In the genomic region with DNA sequence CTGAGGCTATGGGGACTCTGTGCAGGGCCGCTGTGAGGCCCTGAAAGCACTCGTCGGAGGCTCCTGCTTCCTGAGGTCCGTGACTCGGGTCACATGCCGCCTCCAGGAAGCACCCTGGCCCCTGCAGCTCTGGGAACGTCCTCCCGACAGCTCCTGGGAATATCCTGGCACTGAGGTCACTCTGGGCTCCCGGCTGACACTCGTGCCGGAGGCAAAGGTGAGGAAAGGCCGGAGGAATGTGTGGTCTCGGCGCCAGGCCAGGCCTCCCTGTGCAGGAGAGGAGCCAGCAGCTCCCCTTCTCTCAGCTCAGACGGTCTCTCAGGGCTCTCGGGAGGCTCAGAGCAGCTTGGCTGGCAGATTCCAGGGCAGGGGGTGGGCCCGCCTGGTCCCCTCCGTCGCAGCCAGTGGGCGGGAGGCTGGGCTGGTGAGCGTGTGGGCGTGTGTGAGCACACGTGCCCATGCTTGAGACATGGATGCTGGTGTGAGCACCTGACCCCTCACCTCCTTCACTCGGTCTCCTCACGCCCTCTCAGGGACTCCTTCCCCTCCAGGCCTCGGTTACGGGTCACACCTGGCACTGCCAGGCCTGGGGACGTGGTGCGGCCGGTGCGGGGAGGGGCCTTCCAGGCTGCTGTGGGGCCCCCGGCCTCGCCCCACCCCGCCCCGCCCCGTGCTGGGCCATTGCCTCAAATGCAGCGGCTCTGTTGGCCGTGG, we compare ENCODE assay signal across 1 cellular context.
TF ChIP-seq lines count a peak whose summit lies in the region.

No MANE protein-coding gene starts in this region.

TF ChIP-seq in HepG2, 621 proteins besides CTCF, POLR2A, EP300 and RAD21 (continued from another document and continues in another):
- TF ChIP-seq, protein P1, sequence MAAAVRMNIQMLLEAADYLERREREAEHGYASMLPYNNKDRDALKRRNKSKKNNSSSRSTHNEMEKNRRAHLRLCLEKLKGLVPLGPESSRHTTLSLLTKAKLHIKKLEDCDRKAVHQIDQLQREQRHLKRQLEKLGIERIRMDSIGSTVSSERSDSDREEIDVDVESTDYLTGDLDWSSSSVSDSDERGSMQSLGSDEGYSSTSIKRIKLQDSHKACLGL (CRISPR knock-in tag; IDR thresholded peaks at IDR 0.05): peak; percentile 71; the same call in 1 of the 2 replicates
- TF ChIP-seq ZIK1 (CRISPR knock-in tag; IDR thresholded peaks at IDR 0.05; ENCODE audit: borderline replicate concordance, low read depth) (no peak), FOSL2 (CRISPR knock-in tag; IDR thresholded peaks at IDR 0.05) (peak; percentile 37), HES4 (CRISPR knock-in tag; IDR thresholded peaks at IDR 0.05; ENCODE audit: borderline replicate concordance) (peak; percentile 41; the same call in 1 of the 2 replicates), MAFK (conservative IDR thresholded peaks at IDR 0.05 in 1 of 2, IDR thresholded peaks at IDR 0.05 in 1 of 2; ENCODE audit: low read length in 2 of 2) (no peak), RORA (CRISPR knock-in tag; IDR thresholded peaks at IDR 0.05) (no peak), MIER2 (CRISPR knock-in tag; IDR thresholded peaks at IDR 0.05) (no peak), TGIF2 (CRISPR knock-in tag; IDR thresholded peaks at IDR 0.05) (no peak; the same call in 1 of the 2 replicates), ZBTB38 (CRISPR knock-in tag; IDR thresholded peaks at IDR 0.05) (peak; percentile 86; the same call in 1 of the 2 replicates), KAT8 (CRISPR knock-in tag; IDR thresholded peaks at IDR 0.05) (peak; percentile 33; the same call in 1 of the 2 replicates), ZNF761 (CRISPR knock-in tag; conservative IDR thresholded peaks at IDR 0.05) (0 out of 2 replicates have a peak, but pooled peaks have one; percentile 52), ZMYM2 (CRISPR knock-in tag; IDR thresholded peaks at IDR 0.05) (peak; percentile 62; the same call in 1 of the 2 replicates), NPAS2 (CRISPR knock-in tag; IDR thresholded peaks at IDR 0.05; ENCODE audit: borderline replicate concordance) (no peak), HCFC1 (IDR thresholded peaks at IDR 0.05; ENCODE audit: low read depth, low read length) (no peak), HNRNPL (IDR thresholded peaks at IDR 0.05; ENCODE audit: low read depth, low read length) (peak; percentile 77; the same call in 1 of the 2 replicates), RBAK (CRISPR knock-in tag; IDR thresholded peaks at IDR 0.05) (no peak), THAP11 (CRISPR knock-in tag; IDR thresholded peaks at IDR 0.05) (0 out of 2 replicates have a peak, but pooled peaks have one; percentile 15), HNF4A (CRISPR knock-in tag; IDR thresholded peaks at IDR 0.05) (no peak), ZNF30 (CRISPR knock-in tag; IDR thresholded peaks at IDR 0.05) (no peak), NONO (IDR thresholded peaks at IDR 0.05) (no peak), NONO (CRISPR knock-in tag; conservative IDR thresholded peaks at IDR 0.05) (peak; percentile 72), DMAP1 (CRISPR knock-in tag; IDR thresholded peaks at IDR 0.05) (peak; percentile 60; the same call in 1 of the 2 replicates), ATM (IDR thresholded peaks at IDR 0.05; ENCODE audit: borderline replicate concordance) (no peak), FOXK2 (IDR thresholded peaks at IDR 0.05) (no peak), PCBP1 (IDR thresholded peaks at IDR 0.05; ENCODE audit: borderline replicate concordance, low read depth, low read length) (no peak), NCOA1 (CRISPR knock-in tag; IDR thresholded peaks at IDR 0.05) (peak; percentile 26; the same call in 1 of the 2 replicates), ZNF891 (CRISPR knock-in tag; IDR thresholded peaks at IDR 0.05) (peak; percentile 76), ZNF432 (CRISPR knock-in tag; IDR thresholded peaks at IDR 0.05; ENCODE audit: borderline replicate concordance) (no peak), NBN (conservative IDR thresholded peaks at IDR 0.05) (no peak), ZNF737 (CRISPR knock-in tag; IDR thresholded peaks at IDR 0.05; ENCODE audit: borderline replicate concordance) (no peak), ZNF446 (CRISPR knock-in tag; IDR thresholded peaks at IDR 0.05) (0 out of 2 replicates have a peak, but pooled peaks have one; percentile 22), HOXA7 (CRISPR knock-in tag; IDR thresholded peaks at IDR 0.05) (no peak), TP53 (CRISPR knock-in tag; conservative IDR thresholded peaks at IDR 0.05) (no peak)
- TF ChIP-seq, protein P2, sequence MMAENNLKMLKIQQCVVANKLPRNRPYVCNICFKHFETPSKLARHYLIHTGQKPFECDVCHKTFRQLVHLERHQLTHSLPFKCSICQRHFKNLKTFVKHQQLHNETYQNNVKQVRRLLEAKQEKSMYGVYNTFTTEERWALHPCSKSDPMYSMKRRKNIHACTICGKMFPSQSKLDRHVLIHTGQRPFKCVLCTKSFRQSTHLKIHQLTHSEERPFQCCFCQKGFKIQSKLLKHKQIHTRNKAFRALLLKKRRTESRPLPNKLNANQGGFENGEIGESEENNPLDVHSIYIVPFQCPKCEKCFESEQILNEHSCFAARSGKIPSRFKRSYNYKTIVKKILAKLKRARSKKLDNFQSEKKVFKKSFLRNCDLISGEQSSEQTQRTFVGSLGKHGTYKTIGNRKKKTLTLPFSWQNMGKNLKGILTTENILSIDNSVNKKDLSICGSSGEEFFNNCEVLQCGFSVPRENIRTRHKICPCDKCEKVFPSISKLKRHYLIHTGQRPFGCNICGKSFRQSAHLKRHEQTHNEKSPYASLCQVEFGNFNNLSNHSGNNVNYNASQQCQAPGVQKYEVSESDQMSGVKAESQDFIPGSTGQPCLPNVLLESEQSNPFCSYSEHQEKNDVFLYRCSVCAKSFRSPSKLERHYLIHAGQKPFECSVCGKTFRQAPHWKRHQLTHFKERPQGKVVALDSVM (CRISPR knock-in tag; IDR thresholded peaks at IDR 0.05): peak; percentile 86
- TF ChIP-seq, protein P3, sequence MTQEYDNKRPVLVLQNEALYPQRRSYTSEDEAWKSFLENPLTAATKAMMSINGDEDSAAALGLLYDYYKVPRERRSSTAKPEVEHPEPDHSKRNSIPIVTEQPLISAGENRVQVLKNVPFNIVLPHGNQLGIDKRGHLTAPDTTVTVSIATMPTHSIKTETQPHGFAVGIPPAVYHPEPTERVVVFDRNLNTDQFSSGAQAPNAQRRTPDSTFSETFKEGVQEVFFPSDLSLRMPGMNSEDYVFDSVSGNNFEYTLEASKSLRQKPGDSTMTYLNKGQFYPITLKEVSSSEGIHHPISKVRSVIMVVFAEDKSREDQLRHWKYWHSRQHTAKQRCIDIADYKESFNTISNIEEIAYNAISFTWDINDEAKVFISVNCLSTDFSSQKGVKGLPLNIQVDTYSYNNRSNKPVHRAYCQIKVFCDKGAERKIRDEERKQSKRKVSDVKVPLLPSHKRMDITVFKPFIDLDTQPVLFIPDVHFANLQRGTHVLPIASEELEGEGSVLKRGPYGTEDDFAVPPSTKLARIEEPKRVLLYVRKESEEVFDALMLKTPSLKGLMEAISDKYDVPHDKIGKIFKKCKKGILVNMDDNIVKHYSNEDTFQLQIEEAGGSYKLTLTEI (CRISPR knock-in tag; conservative IDR thresholded peaks at IDR 0.05): no peak
- TF ChIP-seq, protein P4, sequence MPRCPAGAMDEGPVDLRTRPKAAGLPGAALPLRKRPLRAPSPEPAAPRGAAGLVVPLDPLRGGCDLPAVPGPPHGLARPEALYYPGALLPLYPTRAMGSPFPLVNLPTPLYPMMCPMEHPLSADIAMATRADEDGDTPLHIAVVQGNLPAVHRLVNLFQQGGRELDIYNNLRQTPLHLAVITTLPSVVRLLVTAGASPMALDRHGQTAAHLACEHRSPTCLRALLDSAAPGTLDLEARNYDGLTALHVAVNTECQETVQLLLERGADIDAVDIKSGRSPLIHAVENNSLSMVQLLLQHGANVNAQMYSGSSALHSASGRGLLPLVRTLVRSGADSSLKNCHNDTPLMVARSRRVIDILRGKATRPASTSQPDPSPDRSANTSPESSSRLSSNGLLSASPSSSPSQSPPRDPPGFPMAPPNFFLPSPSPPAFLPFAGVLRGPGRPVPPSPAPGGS (CRISPR knock-in tag; IDR thresholded peaks at IDR 0.05): 0 out of 2 replicates have a peak, but pooled peaks have one; percentile 62
- TF ChIP-seq, protein P5, sequence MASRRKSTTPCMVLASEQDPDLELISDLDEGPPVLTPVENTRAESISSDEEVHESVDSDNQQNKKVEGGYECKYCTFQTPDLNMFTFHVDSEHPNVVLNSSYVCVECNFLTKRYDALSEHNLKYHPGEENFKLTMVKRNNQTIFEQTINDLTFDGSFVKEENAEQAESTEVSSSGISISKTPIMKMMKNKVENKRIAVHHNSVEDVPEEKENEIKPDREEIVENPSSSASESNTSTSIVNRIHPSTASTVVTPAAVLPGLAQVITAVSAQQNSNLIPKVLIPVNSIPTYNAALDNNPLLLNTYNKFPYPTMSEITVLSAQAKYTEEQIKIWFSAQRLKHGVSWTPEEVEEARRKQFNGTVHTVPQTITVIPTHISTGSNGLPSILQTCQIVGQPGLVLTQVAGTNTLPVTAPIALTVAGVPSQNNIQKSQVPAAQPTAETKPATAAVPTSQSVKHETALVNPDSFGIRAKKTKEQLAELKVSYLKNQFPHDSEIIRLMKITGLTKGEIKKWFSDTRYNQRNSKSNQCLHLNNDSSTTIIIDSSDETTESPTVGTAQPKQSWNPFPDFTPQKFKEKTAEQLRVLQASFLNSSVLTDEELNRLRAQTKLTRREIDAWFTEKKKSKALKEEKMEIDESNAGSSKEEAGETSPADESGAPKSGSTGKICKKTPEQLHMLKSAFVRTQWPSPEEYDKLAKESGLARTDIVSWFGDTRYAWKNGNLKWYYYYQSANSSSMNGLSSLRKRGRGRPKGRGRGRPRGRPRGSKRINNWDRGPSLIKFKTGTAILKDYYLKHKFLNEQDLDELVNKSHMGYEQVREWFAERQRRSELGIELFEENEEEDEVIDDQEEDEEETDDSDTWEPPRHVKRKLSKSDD (CRISPR knock-in tag; IDR thresholded peaks at IDR 0.05; ENCODE audit: low read depth): no peak
- TF ChIP-seq, protein P6, sequence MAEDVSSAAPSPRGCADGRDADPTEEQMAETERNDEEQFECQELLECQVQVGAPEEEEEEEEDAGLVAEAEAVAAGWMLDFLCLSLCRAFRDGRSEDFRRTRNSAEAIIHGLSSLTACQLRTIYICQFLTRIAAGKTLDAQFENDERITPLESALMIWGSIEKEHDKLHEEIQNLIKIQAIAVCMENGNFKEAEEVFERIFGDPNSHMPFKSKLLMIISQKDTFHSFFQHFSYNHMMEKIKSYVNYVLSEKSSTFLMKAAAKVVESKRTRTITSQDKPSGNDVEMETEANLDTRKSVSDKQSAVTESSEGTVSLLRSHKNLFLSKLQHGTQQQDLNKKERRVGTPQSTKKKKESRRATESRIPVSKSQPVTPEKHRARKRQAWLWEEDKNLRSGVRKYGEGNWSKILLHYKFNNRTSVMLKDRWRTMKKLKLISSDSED (CRISPR knock-in tag; IDR thresholded peaks at IDR 0.05): 0 out of 2 replicates have a peak, but pooled peaks have one; percentile 23
- TF ChIP-seq, protein P7, sequence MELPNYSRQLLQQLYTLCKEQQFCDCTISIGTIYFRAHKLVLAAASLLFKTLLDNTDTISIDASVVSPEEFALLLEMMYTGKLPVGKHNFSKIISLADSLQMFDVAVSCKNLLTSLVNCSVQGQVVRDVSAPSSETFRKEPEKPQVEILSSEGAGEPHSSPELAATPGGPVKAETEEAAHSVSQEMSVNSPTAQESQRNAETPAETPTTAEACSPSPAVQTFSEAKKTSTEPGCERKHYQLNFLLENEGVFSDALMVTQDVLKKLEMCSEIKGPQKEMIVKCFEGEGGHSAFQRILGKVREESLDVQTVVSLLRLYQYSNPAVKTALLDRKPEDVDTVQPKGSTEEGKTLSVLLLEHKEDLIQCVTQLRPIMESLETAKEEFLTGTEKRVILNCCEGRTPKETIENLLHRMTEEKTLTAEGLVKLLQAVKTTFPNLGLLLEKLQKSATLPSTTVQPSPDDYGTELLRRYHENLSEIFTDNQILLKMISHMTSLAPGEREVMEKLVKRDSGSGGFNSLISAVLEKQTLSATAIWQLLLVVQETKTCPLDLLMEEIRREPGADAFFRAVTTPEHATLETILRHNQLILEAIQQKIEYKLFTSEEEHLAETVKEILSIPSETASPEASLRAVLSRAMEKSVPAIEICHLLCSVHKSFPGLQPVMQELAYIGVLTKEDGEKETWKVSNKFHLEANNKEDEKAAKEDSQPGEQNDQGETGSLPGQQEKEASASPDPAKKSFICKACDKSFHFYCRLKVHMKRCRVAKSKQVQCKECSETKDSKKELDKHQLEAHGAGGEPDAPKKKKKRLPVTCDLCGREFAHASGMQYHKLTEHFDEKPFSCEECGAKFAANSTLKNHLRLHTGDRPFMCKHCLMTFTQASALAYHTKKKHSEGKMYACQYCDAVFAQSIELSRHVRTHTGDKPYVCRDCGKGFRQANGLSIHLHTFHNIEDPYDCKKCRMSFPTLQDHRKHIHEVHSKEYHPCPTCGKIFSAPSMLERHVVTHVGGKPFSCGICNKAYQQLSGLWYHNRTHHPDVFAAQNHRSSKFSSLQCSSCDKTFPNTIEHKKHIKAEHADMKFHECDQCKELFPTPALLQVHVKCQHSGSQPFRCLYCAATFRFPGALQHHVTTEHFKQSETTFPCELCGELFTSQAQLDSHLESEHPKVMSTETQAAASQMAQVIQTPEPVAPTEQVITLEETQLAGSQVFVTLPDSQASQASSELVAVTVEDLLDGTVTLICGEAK (IDR thresholded peaks at IDR 0.05): no peak
- TF ChIP-seq, protein P7 (CRISPR knock-in tag; IDR thresholded peaks at IDR 0.05): peak; percentile 62; the same call in 1 of the 2 replicates
